35 cellular contexts compared by ENCODE assay signal in the genomic region with DNA sequence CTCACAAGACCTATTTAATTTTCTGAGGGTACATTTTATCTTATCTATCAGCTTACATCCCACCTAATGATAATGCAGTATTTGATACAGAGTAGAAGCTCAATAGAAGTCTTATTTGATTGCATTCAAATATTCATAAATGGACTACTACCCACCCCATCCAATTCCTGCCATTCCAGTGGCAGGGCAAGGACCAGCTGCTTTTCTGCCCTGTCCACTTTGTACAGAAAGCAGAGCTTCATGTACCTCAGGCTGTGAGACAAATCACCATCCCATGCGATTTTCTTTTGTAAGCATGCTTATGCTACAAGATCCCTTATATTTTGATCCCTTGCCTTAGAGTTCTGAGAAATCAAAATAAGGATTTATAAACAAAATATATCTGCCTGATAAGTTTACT.
"Had no signal": no experiment of that assay in that cellular context is flagged by ENCODE, and none has a peak within 500 bp of the region (broad histone marks: within the 10 kb centered on the region; RNA-seq: fewer than 3 reads in every experiment).

No MANE protein-coding gene starts in this region.

- H3K4me3 ChIP-seq: MG63 had no signal

- H3K9me3 ChIP-seq: MG63 had no signal

- DNase-seq: Karpas-422, Kasumi-1, KG1, MG63, MM.1S, MV-4-11, NCI-H1048, NCI-H1092, NCI-H1092 treated with DMSO at 0.1 percent for 48 hours, NCI-H1105, NCI-H1105 treated with DMSO at 0.1 percent for 48 hours, NCI-H1417, NCI-H1417 treated with DMSO at 0.1 percent for 48 hours, NCI-H1436, NCI-H1436 treated with DMSO at 0.1 percent for 48 hours, NCI-H146, NCI-H1694, NCI-H1694 treated with DMSO at 0.1 percent for 48 hours, NCI-H187, NCI-H187 treated with DMSO at 0.1 percent for 48 hours, NCI-H1930, NCI-H2029, NCI-H2029 treated with DMSO at 0.1 percent for 48 hours, NCI-H2081, NCI-H2081 treated with DMSO at 0.1 percent for 48 hours, NCI-H2107, NCI-H2171, NCI-H2171 treated with DMSO at 0.1 percent for 48 hours, NCI-H2227 treated with DMSO at 0.1 percent for 48 hours, NCI-H226, NCI-H345, NCI-H446, NCI-H446 treated with DMSO at 0.1 percent for 48 hours, NCI-H510A had no signal

- H3K36me3 ChIP-seq: MG63 had no signal

- H3K9ac ChIP-seq: KMS-11 had no signal

- H3K4me2 ChIP-seq: KMS-11 had no signal

- H3K27me3 ChIP-seq: MG63 had no signal

- H3K27ac ChIP-seq: KMS-11 had no signal
